In genomic region chr7:41459183-41459582, GRCh38 we compare ENCODE assay signal across 16 cellular contexts.
DNase-seq lines count a peak whose midpoint lies in the region; ATAC-seq and TF ChIP-seq lines count a peak whose summit lies in the region.
"Had no signal": no experiment of that assay in that cellular context is flagged by ENCODE, and none has a peak within 500 bp of the region (broad histone marks: within the 10 kb centered on the region; RNA-seq: fewer than 3 reads in every experiment).

No MANE protein-coding gene starts in this region.

- intact Hi-C loops in mucosa of descending colon (cut with DNase I, micrococcal nuclease) = no loop called here

- H3K36me3 ChIP-seq in BLaER1 = no peaks in the 10 kb centered on the region
- no peaks in the 10 kb centered on the region for H3K36me3 ChIP-seq in mucosa of descending colon (ENCODE audit: low read depth)
- no peaks in the 10 kb centered on the region for H3K36me3 ChIP-seq in mesendoderm (ENCODE audit: control insufficient read depth, insufficient read depth, low read length)
- H3K36me3 ChIP-seq: HAP-1 had no signal

- H2BK120ac ChIP-seq in mesendoderm (ENCODE audit: low read depth, low read length) = no peak overlapping the region

- 0 out of 2 replicates have a peak overlapping the region, but pooled peaks have one; percentile 16 for H3K27ac ChIP-seq in BLaER1
- H3K27ac ChIP-seq in HL-60 (replicated peaks) = peak overlapping the region; percentile 67
- no peak overlapping the region for H3K27ac ChIP-seq in mesendoderm (ENCODE audit: low read depth, low read length)

- no peak overlapping the region for H2AK5ac ChIP-seq in mesendoderm (ENCODE audit: low read length)

- no peaks in the 10 kb centered on the region for H4K20me1 ChIP-seq in BLaER1

- H3K4me3 ChIP-seq in BLaER1 = no peak overlapping the region
- H3K4me3 ChIP-seq in HL-60 (replicated peaks; ENCODE audit: insufficient read depth, low read length) = no peak overlapping the region
- no peak overlapping the region for H3K4me3 ChIP-seq in mucosa of descending colon
- H3K4me3 ChIP-seq in mesendoderm (ENCODE audit: low read length) = no peak overlapping the region
- H3K4me3 ChIP-seq: HAP-1 had no signal

- no peak overlapping the region for H4K5ac ChIP-seq in mesendoderm (ENCODE audit: low read length)

- peak; percentile 40 for ATAC-seq in mucosa of descending colon
- no peak for ATAC-seq in esophagus mucosa

- no peak overlapping the region for H3K18ac ChIP-seq in mesendoderm (ENCODE audit: low read length)

- H2BK15ac ChIP-seq in mesendoderm (replicated peaks; ENCODE audit: low read depth) = no peak overlapping the region

- no peak overlapping the region for H3K9ac ChIP-seq in BLaER1
- H3K9ac ChIP-seq in mesendoderm (ENCODE audit: low read length) = no peak overlapping the region

- H3K56ac ChIP-seq in mesendoderm (ENCODE audit: low read length) = no peak overlapping the region

- no CpG with 5 or more reads among the region's 5 CpGs for WGBS in mesendoderm (ENCODE audit: extremely low coverage, insufficient coverage, low lambda C conversion rate)

- TF ChIP-seq CTCF in HL-60 (IDR thresholded peaks at IDR 0.05; ENCODE audit: insufficient read depth, low read length) (no peak), mucosa of descending colon (IDR thresholded peaks at IDR 0.05) (no peak), GM13976 (IDR thresholded peaks at IDR 0.05; ENCODE audit: borderline replicate concordance, control extremely low read depth, extremely low read depth, insufficient read depth, missing control alignments) (no peak)

- H3K23ac ChIP-seq in mesendoderm (ENCODE audit: low read length) = no peak overlapping the region

- DNase-seq in HL-60 (ENCODE audit: low read depth in 1 of 2, low spot score in 1 of 2) (peak; percentile 40 to 64), SKM-1 (lab: John Stamatoyannopoulos, UW; ENCODE audit: unreplicated experiment) (peak; percentile 20), mucosa of descending colon (peak in 1 of 3 donors; percentile 3), GM13976 (ENCODE audit: low spot score) (no peak), mesendoderm (no peak)
- no peak for DNase-seq in effector CD4-positive, alpha-beta T cell
- DNase-seq: CD4-positive, alpha-beta T cell; KG1; NCI-H1105; NCI-H1694; NCI-H2227 treated with DMSO at 0.1 percent for 48 hours; NCI-H524 treated with DMSO at 0.1 percent for 48 hours; SHP77 had no signal

- no peaks in the 10 kb centered on the region for H3K9me3 ChIP-seq in BLaER1
- no peaks in the 10 kb centered on the region for H3K9me3 ChIP-seq in mucosa of descending colon
- H3K9me3 ChIP-seq: HAP-1 had no signal

- H3K4me2 ChIP-seq in BLaER1 (peak overlapping the region; percentile 59), mesendoderm (ENCODE audit: low read length) (no peak overlapping the region)

- H4K8ac ChIP-seq in mesendoderm (ENCODE audit: low read depth, low read length) = no peak overlapping the region

- H3K27me3 ChIP-seq in BLaER1 (no peaks in the 10 kb centered on the region), HL-60 (ENCODE audit: insufficient read depth, poor library complexity, severe bottlenecking) (no peaks in the 10 kb centered on the region), mesendoderm (ENCODE audit: insufficient read depth, low read length, poor library complexity) (no peaks in the 10 kb centered on the region)

- no peak overlapping the region for H2BK5ac ChIP-seq in mesendoderm (ENCODE audit: low read length)

- no peaks in the 10 kb centered on the region for H3K79me2 ChIP-seq in mesendoderm (ENCODE audit: control insufficient read depth, insufficient read depth, low read length)

- in situ Hi-C loops in GM13976 (cut with MboI; ENCODE audit: low sequenced_read_pairs, unreplicated experiment) = loop anchor here (25.0 kb wide), 2 partner anchors 97 to 447 kb away; no protein-coding TSS in a partner anchor

- H3K4ac ChIP-seq in mesendoderm (ENCODE audit: low read depth, low read length) = no peak overlapping the region

- H3K4me1 ChIP-seq in BLaER1 (peaks cover 13% of the 10 kb centered on the region), mucosa of descending colon (ENCODE audit: low read depth) (no peaks in the 10 kb centered on the region), mesendoderm (ENCODE audit: control insufficient read depth, low read depth, low read length) (no peaks in the 10 kb centered on the region)
- H3K4me1 ChIP-seq: HAP-1 had no signal

- no peaks in the 10 kb centered on the region for H3K79me1 ChIP-seq in mesendoderm (ENCODE audit: low read length)

Comparison
In these comparisons a context has a peak if more than half of its experiments do, and no peak if none do; other contexts are left out.
1. DNase-seq: peak in HL-60 (2 of 2) and SKM-1 (single experiment); none in GM13976 (single experiment), effector CD4-positive, alpha-beta T cell (single experiment) and mesendoderm (single experiment).